Comparison of ENCODE assay signal across 11 cellular contexts in the genomic region with DNA sequence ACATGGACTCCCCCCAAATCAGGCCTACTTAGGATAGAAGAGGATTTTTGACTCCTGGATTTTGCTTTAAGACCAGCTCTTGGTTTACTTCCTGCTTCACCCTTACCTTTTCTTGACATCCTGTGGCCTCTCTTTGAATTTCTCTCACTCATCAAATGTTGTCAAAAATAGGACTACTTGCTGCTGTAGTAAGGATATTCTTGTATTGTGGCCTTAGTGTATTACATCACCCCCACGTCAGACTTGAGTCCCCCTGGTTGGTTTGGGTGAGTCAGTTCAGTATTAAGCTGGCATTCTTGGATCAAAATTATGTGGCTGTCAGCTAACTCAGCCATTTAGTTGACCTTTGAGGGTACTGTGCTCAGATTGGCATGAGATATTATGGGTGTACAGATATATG. TPM values are rescaled to one million over a fixed set of nuclear protein-coding genes. Genes with fewer than 3 reads are reported as not detected.
DNase-seq lines count a peak whose midpoint lies in the region; ATAC-seq and TF ChIP-seq lines count a peak whose summit lies in the region.
"Had no signal": no experiment of that assay in that cellular context is flagged by ENCODE, and none has a peak within 500 bp of the region (broad histone marks: within the 10 kb centered on the region; RNA-seq: fewer than 3 reads in every experiment).

No MANE protein-coding gene starts in this region.

- peak overlapping the region; percentile 90 for H3K4me3 ChIP-seq in CD4-positive, CD25-positive, alpha-beta regulatory T cell (ENCODE audit: low read depth, low read length)
- H3K4me3 ChIP-seq in WI38 (ENCODE audit: low read depth, low read length) = peak overlapping the region; percentile 92

- no peak overlapping the region for H3K27ac Mint-ChIP-seq in CD4-positive, CD25-positive, alpha-beta regulatory T cell
- H3K27ac Mint-ChIP-seq in HFFc6 = no peak overlapping the region

- peaks cover 22% of the 10 kb centered on the region for H3K4me1 ChIP-seq in CD4-positive, CD25-positive, alpha-beta regulatory T cell (ENCODE audit: control insufficient read depth, insufficient read depth, low read length, poor library complexity, severe bottlenecking)
- H3K4me1 ChIP-seq: uterus had no signal

- peak overlapping the region; percentile 68 for H3K27ac ChIP-seq in CD4-positive, CD25-positive, alpha-beta regulatory T cell (ENCODE audit: insufficient read depth, low read length, poor library complexity, severe bottlenecking)

- H3K9me3 ChIP-seq in CD4-positive, CD25-positive, alpha-beta regulatory T cell (ENCODE audit: control insufficient read depth in 2 of 2, low read length in 2 of 2) = no peaks in the 10 kb centered on the region
- H3K9me3 ChIP-seq: uterus had no signal

- ATAC-seq in CD4-positive, CD25-positive, alpha-beta regulatory T cell (ENCODE audit: low read depth in 2 of 2) = peak; percentile 11 to 33
- no peak for ATAC-seq in HG02763 (IDR thresholded peaks at IDR 0.05; ENCODE audit: unreplicated experiment)

- H3K4me3 Mint-ChIP-seq in CD4-positive, CD25-positive, alpha-beta regulatory T cell = no peak overlapping the region
- no peak overlapping the region for H3K4me3 Mint-ChIP-seq in HFFc6

- H3K27me3 ChIP-seq in CD4-positive, CD25-positive, alpha-beta regulatory T cell (ENCODE audit: control insufficient read depth, insufficient read depth, low read length) = no peaks in the 10 kb centered on the region
- H3K27me3 ChIP-seq: uterus had no signal

- H3K27me3 Mint-ChIP-seq in CD4-positive, CD25-positive, alpha-beta regulatory T cell = no peaks in the 10 kb centered on the region
- no peaks in the 10 kb centered on the region for H3K27me3 Mint-ChIP-seq in HFFc6 (ENCODE audit: insufficient read depth)

- DNase-seq in CD4-positive, CD25-positive, alpha-beta regulatory T cell = peak in 2 of 3 donors; percentile 29 to 73
- DNase-seq in HFFc6 (peak; percentile 47), iris pigment epithelial cell (ENCODE audit: low read depth) (peak; percentile 83), HK-2 (ENCODE audit: unreplicated experiment) (no peak), NCI-H1105 treated with DMSO at 0.1 percent for 48 hours (lab: John Stamatoyannopoulos, UW) (no peak), NCI-H1694 (lab: John Stamatoyannopoulos, UW) (no peak)
- DNase-seq: NK-92 treated with Interleukin-12 subunit alpha and Interleukin-12 subunit beta, amount 100 ng/mL, for 24 hours; nucleus accumbens; uterus had no signal

- H3K9me3 Mint-ChIP-seq in CD4-positive, CD25-positive, alpha-beta regulatory T cell = no peaks in the 10 kb centered on the region
- no peaks in the 10 kb centered on the region for H3K9me3 Mint-ChIP-seq in HFFc6

- TF ChIP-seq CTCF in HFFc6 (IDR thresholded peaks at IDR 0.05) (no peak), WI38 (IDR thresholded peaks at IDR 0.05; ENCODE audit: low read depth, low read length) (no peak)

- no peaks in the 10 kb centered on the region for H3K36me3 ChIP-seq in CD4-positive, CD25-positive, alpha-beta regulatory T cell (ENCODE audit: control insufficient read depth, insufficient read depth, low read length)
- H3K36me3 ChIP-seq: uterus had no signal

- H3K36me3 Mint-ChIP-seq in CD4-positive, CD25-positive, alpha-beta regulatory T cell = no peaks in the 10 kb centered on the region
- no peaks in the 10 kb centered on the region; the same call in 1 of the 2 replicates for H3K36me3 Mint-ChIP-seq in HFFc6 (ENCODE audit: low read depth)

- H3K4me1 Mint-ChIP-seq in CD4-positive, CD25-positive, alpha-beta regulatory T cell = peaks cover 0 to 5% (median 2%) of the 10 kb centered on the region in 4 donors
- H3K4me1 Mint-ChIP-seq in HFFc6 (ENCODE audit: low read depth) = peaks cover 6% of the 10 kb centered on the region

RNA-seq across cellular contexts. Expression of gene TPX2, which starts 1.1 kb away (rescaled TPM):
- 5.4 TPM for total RNA-seq in CD4-positive, CD25-positive, alpha-beta regulatory T cell
- polyA plus RNA-seq in CD4-positive, CD25-positive, alpha-beta regulatory T cell = 1 to 10 TPM; 3.1 to 6.3 (median 3.8) TPM
- 100 to 1,000 TPM in 4 of 6 experiments, 10 to 100 TPM in 2; 51.0 to 117 (median 107) TPM for total RNA-seq in HFFc6 (2021; fragmentation: NEBNext Ultra II Directional; extraction: Animal tissue kit (Norgen Biotek cat#: 25700))

RNA-seq across cellular contexts. Expression of gene BCL2L1, which starts 17.5 kb away (rescaled TPM):
- total RNA-seq in CD4-positive, CD25-positive, alpha-beta regulatory T cell = 38.1 TPM
- polyA plus RNA-seq in CD4-positive, CD25-positive, alpha-beta regulatory T cell = 10 to 100 TPM; 15.5 to 19.6 (median 17.3) TPM
- 100 to 1,000 TPM; 111 to 122 (median 117) TPM for total RNA-seq in HFFc6 (2021; fragmentation: NEBNext Ultra II Directional; extraction: Animal tissue kit (Norgen Biotek cat#: 25700))

Comparison
In these comparisons a context has a peak if more than half of its experiments do, and no peak if none do; other contexts are left out.
1. DNase-seq: peak in CD4-positive, CD25-positive, alpha-beta regulatory T cell (2 of 3), HFFc6 (single experiment) and iris pigment epithelial cell (single experiment); none in HK-2 (single experiment), NCI-H1105 treated with DMSO at 0.1 percent for 48 hours (single experiment) and NCI-H1694 (single experiment).